29 cellular contexts compared by ENCODE assay signal in genomic region chr2:3681625-3682024, GRCh38. TPM values are rescaled to one million over a fixed set of nuclear protein-coding genes. Genes with fewer than 3 reads are reported as not detected.
"Had no signal": no experiment of that assay in that cellular context is flagged by ENCODE, and none has a peak within 500 bp of the region (broad histone marks: within the 10 kb centered on the region; RNA-seq: fewer than 3 reads in every experiment).

No MANE protein-coding gene starts in this region.

- H3K4me1 Mint-ChIP-seq: T-cell had no signal

- H3K36me3 Mint-ChIP-seq: IgD-negative memory B cell, T-cell had no signal

- H3K4me3 ChIP-seq: K562 had no signal

- ATAC-seq: K562, Panc1, PC-3, T-cell had no signal

- H3K27ac ChIP-seq: HL-60, KMS-11, RWPE1 had no signal

- DNase-seq: MV-4-11; NCI-H1048; NCI-H1105; NCI-H1417; NCI-H1436 treated with DMSO at 0.1 percent for 48 hours; NCI-H1694; NCI-H187 treated with DMSO at 0.1 percent for 48 hours; NCI-H2029 treated with DMSO at 0.1 percent for 48 hours; NCI-H2227 treated with DMSO at 0.1 percent for 48 hours; NCI-H510A; NCI-H524 treated with DMSO at 0.1 percent for 48 hours; NCI-H69; NCI-H774; NK-92 treated with Interleukin-12 subunit alpha and Interleukin-12 subunit beta, amount 100 ng/mL, for 24 hours; PC-3; SHP77; SK-N-SH; SW 1271; T-cell had no signal

- H3K27ac Mint-ChIP-seq: IgD-negative memory B cell; T-cell; T-helper 1 cell treated with Interleukin-12 subunit alpha and Interleukin-12 subunit beta and Interleukin-4 antibody, amounts not matched to agents 30 μg/mL and 1 μg/mL, for 36 hours had no signal

- H3K9me3 ChIP-seq: SK-N-SH had no signal

- H3K4me2 ChIP-seq: KMS-11, SK-N-SH had no signal

- H3K9ac ChIP-seq: KMS-11, SK-N-SH had no signal

- H3K9me2 ChIP-seq: SK-N-SH had no signal

- H3K9me3 Mint-ChIP-seq: T-cell; T-helper 1 cell treated with Interleukin-12 subunit alpha and Interleukin-12 subunit beta and Interleukin-4 antibody, amounts not matched to agents 30 μg/mL and 1 μg/mL, for 36 hours had no signal

- H3K4me3 Mint-ChIP-seq: IgD-negative memory B cell; T-cell; T-helper 1 cell treated with Interleukin-12 subunit alpha and Interleukin-12 subunit beta and Interleukin-4 antibody, amounts not matched to agents 30 μg/mL and 1 μg/mL, for 36 hours had no signal

RNA-seq across cellular contexts. Expression of gene DCDC2C, which starts 21.8 kb away (rescaled TPM):
- total RNA-seq: K562, LHCN-M2, MCF 10A, PC-3, SK-MEL-5, T-cell had no signal

RNA-seq across cellular contexts. Expression of gene ALLC, which starts 23.6 kb away (rescaled TPM):
- total RNA-seq: K562, LHCN-M2, MCF 10A, PC-3, SK-MEL-5, T-cell had no signal
